8 cellular contexts compared by ENCODE assay signal in the genomic region with DNA sequence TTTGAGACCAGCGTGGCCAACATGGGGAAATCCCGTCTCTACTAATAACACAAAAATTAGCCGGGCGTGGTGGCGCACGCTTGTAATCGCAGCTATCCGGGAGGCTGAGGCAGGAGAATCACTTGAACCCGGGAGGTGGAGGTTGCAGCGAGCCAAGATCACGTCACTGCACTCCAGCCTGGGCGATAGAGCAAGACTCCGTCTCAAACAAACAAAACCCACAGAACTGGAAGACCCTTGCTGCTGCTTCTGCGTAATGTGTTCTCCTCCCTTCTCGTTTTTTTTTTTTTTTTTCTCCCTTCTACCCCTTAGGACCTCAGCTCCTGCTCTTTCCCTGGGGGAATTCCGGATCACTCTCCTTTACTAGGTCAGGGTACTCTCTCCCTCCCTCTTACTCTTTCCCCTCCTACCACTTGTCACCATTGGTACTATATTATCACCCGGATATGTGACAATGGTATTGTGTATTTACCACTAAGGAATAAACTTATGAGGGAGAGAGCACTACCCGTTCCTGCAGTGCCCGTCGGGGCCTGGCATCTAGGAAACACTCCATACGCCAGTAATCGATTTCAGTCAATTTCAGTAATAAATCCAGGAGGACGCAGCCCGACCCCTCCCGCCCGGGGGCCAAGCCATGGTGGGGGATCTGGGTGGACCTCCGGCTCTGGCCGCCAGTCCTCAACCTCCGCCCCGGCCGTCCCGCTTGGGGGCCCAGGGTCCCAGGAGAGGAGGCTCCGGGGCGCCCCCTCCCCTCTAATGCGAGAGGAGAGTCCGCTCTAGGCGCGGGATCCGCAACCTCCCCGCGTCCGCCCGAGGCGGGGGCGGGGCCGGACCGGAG. TPM values are rescaled to one million over a fixed set of nuclear protein-coding genes. Genes with fewer than 3 reads are reported as not detected.
DNase-seq lines count a peak whose midpoint lies in the region; ATAC-seq and TF ChIP-seq lines count a peak whose summit lies in the region.

No MANE protein-coding gene starts in this region.

- DNase-seq in DMS53 (lab: John Stamatoyannopoulos, UW) (peak; percentile 74), T1000 (lab: John Stamatoyannopoulos, UW) (peak; percentile 55), colonic mucosa (peak; percentile 94), lower leg skin (ENCODE audit: low spot score in 2 of 2) (peak; percentile 68 to 97)
- peak; percentile 92 for DNase-seq in stimulated activated CD8-positive, alpha-beta memory T cell treated with anti-CD3 and anti-CD28 coated beads, Interleukin-4, amount 100 ng/mL, for 48 hours
- DNase-seq in central memory CD4-positive, alpha-beta T cell, result no peak

- H3K9me3 ChIP-seq in HUES48 (ENCODE audit: control insufficient read depth, insufficient read depth, low read length) (no peaks in the 10 kb centered on the region), colonic mucosa (no peaks in the 10 kb centered on the region)

- H3K4me3 ChIP-seq in HUES48 (ENCODE audit: low read depth, low read length) (peak overlapping the region; percentile 76), colonic mucosa (peak overlapping the region; percentile 62), lower leg skin (ENCODE audit: low read depth, poor library complexity, severe bottlenecking) (peak overlapping the region; percentile 93)

- TF ChIP-seq CTCF in colonic mucosa (IDR thresholded peaks at IDR 0.05), result no peak
- no peak for TF ChIP-seq CTCF in lower leg skin (IDR thresholded peaks at IDR 0.05)

- H3K9ac ChIP-seq in HUES48 (ENCODE audit: low read depth, low read length) (peak overlapping the region; percentile 65), colonic mucosa (ENCODE audit: low read depth in 2 of 2, low read length in 2 of 2) (peak overlapping the region; percentile 95 to 99)

- ATAC-seq in GM19455 (IDR thresholded peaks at IDR 0.05; ENCODE audit: unreplicated experiment), result peak; percentile 31

- intact Hi-C loops in colonic mucosa (cut with DNase I) (no loop called here), lower leg skin (cut with DNase I; ENCODE audit: low total_unique reads) (no loop called here)

- H3K27me3 ChIP-seq in HUES48 (ENCODE audit: control insufficient read depth, insufficient read depth, low read length), result no peaks in the 10 kb centered on the region
- H3K27me3 ChIP-seq in colonic mucosa, result no peaks in the 10 kb centered on the region

- TF ChIP-seq POLR2A in lower leg skin (IDR thresholded peaks at IDR 0.05), result peak in 1 of 2 donors; percentile 37

- peaks cover 6% of the 10 kb centered on the region for H3K4me1 ChIP-seq in HUES48 (ENCODE audit: control insufficient read depth, insufficient read depth, low read length)
- H3K4me1 ChIP-seq in colonic mucosa, result no peaks in the 10 kb centered on the region

- 20 to 21% methylated on average over 42 to 45 of the region's 47 CpGs for WGBS in lower leg skin, 2 donors

- H3K36me3 ChIP-seq in HUES48 (ENCODE audit: control insufficient read depth, insufficient read depth, low read length) (no peaks in the 10 kb centered on the region), colonic mucosa (no peaks in the 10 kb centered on the region)

- H3K27ac ChIP-seq in HUES48 (ENCODE audit: low read depth, low read length) (peak overlapping the region; percentile 86), colonic mucosa (peak overlapping the region; percentile 86)

RNA-seq across cellular contexts. Expression of gene GARRE1, which starts 0.4 kb away (rescaled TPM):
- 10 to 100 TPM; 13.0 to 26.7 TPM for total RNA-seq in colonic mucosa
- 10 to 100 TPM; 27.6 to 36.6 (median 31.7) TPM for total RNA-seq in lower leg skin
